In the genomic region with DNA sequence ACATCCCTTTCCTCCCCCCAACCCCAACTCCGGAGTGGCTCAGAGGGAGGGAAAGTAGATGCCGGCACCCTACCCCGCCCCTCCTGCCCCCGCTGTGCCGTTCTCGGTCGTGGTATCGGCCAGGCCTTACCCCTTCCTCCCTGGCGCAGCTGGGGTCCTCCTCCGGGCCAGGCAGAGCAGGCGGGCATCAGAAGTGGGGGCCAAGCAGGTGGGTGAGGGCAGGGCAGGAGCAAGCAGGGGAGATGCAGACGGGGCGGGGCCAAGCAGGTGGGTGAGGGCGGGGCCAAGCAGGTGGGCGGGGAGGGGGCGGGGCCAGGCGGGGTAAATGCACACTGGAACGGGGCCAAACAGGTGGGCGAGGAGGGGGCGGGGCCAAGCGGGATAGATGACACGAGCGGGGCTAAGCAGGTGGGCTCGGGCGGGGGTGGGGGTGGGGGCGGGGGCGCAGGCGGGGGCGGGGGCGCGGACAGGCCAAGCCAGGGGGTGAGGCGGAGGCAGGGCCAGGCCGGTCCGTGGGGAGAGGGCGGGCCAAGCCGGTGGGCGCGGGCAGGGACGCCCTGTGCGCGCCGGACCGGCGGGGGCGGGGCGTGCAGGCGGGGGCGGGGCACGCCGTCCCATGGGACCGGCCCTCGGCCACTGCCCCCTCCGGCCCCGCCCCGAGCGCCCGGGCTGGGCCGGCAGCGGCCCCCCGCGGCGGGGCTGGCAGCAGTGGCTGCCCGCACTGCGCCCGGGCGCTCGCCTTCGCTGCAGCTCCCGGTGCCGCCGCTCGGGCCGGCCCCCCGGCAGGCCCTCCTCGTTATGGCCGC, we compare ENCODE assay signal across 8 cellular contexts. TPM values are rescaled to one million over a fixed set of nuclear protein-coding genes. Genes with fewer than 3 reads are reported as not detected.
DNase-seq lines count a peak whose midpoint lies in the region; ATAC-seq and TF ChIP-seq lines count a peak whose summit lies in the region.

A gene with protein sequence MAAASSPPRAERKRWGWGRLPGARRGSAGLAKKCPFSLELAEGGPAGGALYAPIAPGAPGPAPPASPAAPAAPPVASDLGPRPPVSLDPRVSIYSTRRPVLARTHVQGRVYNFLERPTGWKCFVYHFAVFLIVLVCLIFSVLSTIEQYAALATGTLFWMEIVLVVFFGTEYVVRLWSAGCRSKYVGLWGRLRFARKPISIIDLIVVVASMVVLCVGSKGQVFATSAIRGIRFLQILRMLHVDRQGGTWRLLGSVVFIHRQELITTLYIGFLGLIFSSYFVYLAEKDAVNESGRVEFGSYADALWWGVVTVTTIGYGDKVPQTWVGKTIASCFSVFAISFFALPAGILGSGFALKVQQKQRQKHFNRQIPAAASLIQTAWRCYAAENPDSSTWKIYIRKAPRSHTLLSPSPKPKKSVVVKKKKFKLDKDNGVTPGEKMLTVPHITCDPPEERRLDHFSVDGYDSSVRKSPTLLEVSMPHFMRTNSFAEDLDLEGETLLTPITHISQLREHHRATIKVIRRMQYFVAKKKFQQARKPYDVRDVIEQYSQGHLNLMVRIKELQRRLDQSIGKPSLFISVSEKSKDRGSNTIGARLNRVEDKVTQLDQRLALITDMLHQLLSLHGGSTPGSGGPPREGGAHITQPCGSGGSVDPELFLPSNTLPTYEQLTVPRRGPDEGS (plus strand): TSS at position 708 of the 806 bp plus-strand sequence. CDS start 91 bp downstream, at position 799.
A gene with protein sequence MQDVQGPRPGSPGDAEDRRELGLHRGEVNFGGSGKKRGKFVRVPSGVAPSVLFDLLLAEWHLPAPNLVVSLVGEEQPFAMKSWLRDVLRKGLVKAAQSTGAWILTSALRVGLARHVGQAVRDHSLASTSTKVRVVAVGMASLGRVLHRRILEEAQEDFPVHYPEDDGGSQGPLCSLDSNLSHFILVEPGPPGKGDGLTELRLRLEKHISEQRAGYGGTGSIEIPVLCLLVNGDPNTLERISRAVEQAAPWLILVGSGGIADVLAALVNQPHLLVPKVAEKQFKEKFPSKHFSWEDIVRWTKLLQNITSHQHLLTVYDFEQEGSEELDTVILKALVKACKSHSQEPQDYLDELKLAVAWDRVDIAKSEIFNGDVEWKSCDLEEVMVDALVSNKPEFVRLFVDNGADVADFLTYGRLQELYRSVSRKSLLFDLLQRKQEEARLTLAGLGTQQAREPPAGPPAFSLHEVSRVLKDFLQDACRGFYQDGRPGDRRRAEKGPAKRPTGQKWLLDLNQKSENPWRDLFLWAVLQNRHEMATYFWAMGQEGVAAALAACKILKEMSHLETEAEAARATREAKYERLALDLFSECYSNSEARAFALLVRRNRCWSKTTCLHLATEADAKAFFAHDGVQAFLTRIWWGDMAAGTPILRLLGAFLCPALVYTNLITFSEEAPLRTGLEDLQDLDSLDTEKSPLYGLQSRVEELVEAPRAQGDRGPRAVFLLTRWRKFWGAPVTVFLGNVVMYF (N-terminal part only) (minus strand): TSS at position 214 of the 806 bp plus-strand sequence. CDS start 21,478 bp downstream, outside the sequence.

- H3K27me3 Mint-ChIP-seq in brain: peaks cover 71% of the 10 kb centered on the region

- peaks cover 8 to 21% (median 11%) of the 10 kb centered on the region in 5 experiments for H3K9me3 Mint-ChIP-seq in brain

- intact Hi-C loops in lower lobe of right lung (cut with DNase I): loop anchor here (10.0 kb wide), 1 partner anchor 450 kb away; no protein-coding TSS in a partner anchor

- H3K4me1 ChIP-seq in lower lobe of right lung: peaks cover 35% of the 10 kb centered on the region

- H3K4me3 ChIP-seq in WERI-Rb-1 (ENCODE audit: low read depth, low read length): peak within 1 kb of the TSS; percentile 26
- peak within 1 kb of the TSS; percentile 61 for H3K4me3 ChIP-seq in lower lobe of right lung

- ATAC-seq in lower lobe of right lung: peak; percentile 92 to 93
- no peak for ATAC-seq in HG03025 (IDR thresholded peaks at IDR 0.05; ENCODE audit: low FRiP score, unreplicated experiment)

- peaks cover 88% of the 10 kb centered on the region for H3K27me3 ChIP-seq in WERI-Rb-1 (ENCODE audit: insufficient read depth, low read depth, severe bottlenecking)
- peaks cover 4% of the 10 kb centered on the region for H3K27me3 ChIP-seq in lower lobe of right lung (ENCODE audit: low read depth)

- no peak within 1 kb of the TSS for H3K27ac Mint-ChIP-seq in brain

- H3K27ac ChIP-seq in WERI-Rb-1 (no peak within 1 kb of the TSS), lower lobe of right lung (peak within 1 kb of the TSS; percentile 62)

- TF ChIP-seq CTCF in WERI-Rb-1 (IDR thresholded peaks at IDR 0.05; ENCODE audit: low read depth, low read length): no peak
- no peak for TF ChIP-seq CTCF in brain (conservative IDR thresholded peaks at IDR 0.05)
- no peak for TF ChIP-seq CTCF in lower lobe of right lung (IDR thresholded peaks at IDR 0.05)

- H3K36me3 Mint-ChIP-seq in brain: no peaks in the 10 kb centered on the region

- H3K9me3 ChIP-seq in WERI-Rb-1 (ENCODE audit: severe bottlenecking): peaks cover 8% of the 10 kb centered on the region
- no peaks in the 10 kb centered on the region for H3K9me3 ChIP-seq in lower lobe of right lung

- H3K4me3 Mint-ChIP-seq in brain: peak within 1 kb of the TSS; percentile 52 to 75 (median 66)

- no peaks in the 10 kb centered on the region for H3K4me1 Mint-ChIP-seq in brain

- H3K36me3 ChIP-seq in WERI-Rb-1 (no peaks in the 10 kb centered on the region), lower lobe of right lung (no peaks in the 10 kb centered on the region)

- DNase-seq in DMS153 treated with DMSO at 0.1 percent for 48 hours (lab: John Stamatoyannopoulos, UW; ENCODE audit: unreplicated experiment) (peak; percentile 22), DMS153 (lab: John Stamatoyannopoulos, UW) (no peak), WERI-Rb-1 (peak; percentile 53), lower lobe of right lung (peak; percentile 86), NCI-H2171 (lab: John Stamatoyannopoulos, UW) (no peak)
- DNase-seq in stimulated activated CD8-positive, alpha-beta memory T cell treated with anti-CD3 and anti-CD28 coated beads, Interleukin-15, amount 100 ng/mL, for 24 hours (ENCODE audit: low read depth): peak; percentile 43

RNA-seq across cellular contexts. Expression of the first gene that starts in this region (rescaled TPM):
- 13.4 TPM for polyA plus RNA-seq in brain (ENCODE audit: insufficient read depth, low read depth, low replicate concordance)
- 51.0 TPM for total RNA-seq in lower lobe of right lung

RNA-seq across cellular contexts. Expression of the second gene that starts in this region (rescaled TPM):
- 0.76 TPM for polyA plus RNA-seq in brain (ENCODE audit: insufficient read depth, low read depth, low replicate concordance)
- not detected for total RNA-seq in lower lobe of right lung

Comparison
In these comparisons a context has a peak if more than half of its experiments do, and no peak if none do; other contexts are left out.
1. DNase-seq: peak in DMS153 treated with DMSO at 0.1 percent for 48 hours (single experiment), WERI-Rb-1 (single experiment), lower lobe of right lung (single experiment) and stimulated activated CD8-positive, alpha-beta memory T cell treated with anti-CD3 and anti-CD28 coated beads, Interleukin-15, amount 100 ng/mL, for 24 hours (single experiment); none in DMS153 (single experiment) and NCI-H2171 (single experiment).